Comparison of ENCODE assay signal across 11 cellular contexts in genomic region chr12:1529228-1529861, GRCh38.
DNase-seq lines count a peak whose midpoint lies in the region; ATAC-seq and TF ChIP-seq lines count a peak whose summit lies in the region.
"Had no signal": no experiment of that assay in that cellular context is flagged by ENCODE, and none has a peak within 500 bp of the region (broad histone marks: within the 10 kb centered on the region; RNA-seq: fewer than 3 reads in every experiment).

No MANE protein-coding gene starts in this region.

- peaks cover 2% of the 10 kb centered on the region; the same call in 1 of the 2 replicates for H3K27me3 Mint-ChIP-seq in HFFc6 (ENCODE audit: insufficient read depth)
- H3K27me3 Mint-ChIP-seq in dendritic cell treated with granulocyte-macrophage colony-stimulating factor and Interleukin-4, amounts not matched to agents 40 ng/mL and 50 ng/mL, for 4 days: peaks cover 86% of the 10 kb centered on the region
- H3K27me3 Mint-ChIP-seq in nephron progenitor cell (ENCODE audit: low read depth, poor library complexity): peaks cover 72% of the 10 kb centered on the region

- H3K4me1 ChIP-seq in left lung: peaks cover 0 to 34% of the 10 kb centered on the region in 2 donors

- H3K4me3 Mint-ChIP-seq in HFFc6 (peak overlapping the region; percentile 92), nephron progenitor cell (peak overlapping the region; percentile 91)
- peak overlapping the region; percentile 73 for H3K4me3 Mint-ChIP-seq in dendritic cell treated with granulocyte-macrophage colony-stimulating factor and Interleukin-4, amounts not matched to agents 40 ng/mL and 50 ng/mL, for 4 days

- H3K27ac ChIP-seq in left lung: no peak overlapping the region

- H3K4me1 Mint-ChIP-seq in HFFc6 (ENCODE audit: low read depth) (peaks cover 70% of the 10 kb centered on the region), nephron progenitor cell (peaks cover 45% of the 10 kb centered on the region)
- peaks cover 23% of the 10 kb centered on the region for H3K4me1 Mint-ChIP-seq in dendritic cell treated with granulocyte-macrophage colony-stimulating factor and Interleukin-4, amounts not matched to agents 40 ng/mL and 50 ng/mL, for 4 days (ENCODE audit: low read depth)

- H3K9me3 Mint-ChIP-seq in HFFc6: no peaks in the 10 kb centered on the region
- no peaks in the 10 kb centered on the region for H3K9me3 Mint-ChIP-seq in dendritic cell treated with granulocyte-macrophage colony-stimulating factor and Interleukin-4, amounts not matched to agents 40 ng/mL and 50 ng/mL, for 4 days
- H3K9me3 Mint-ChIP-seq in nephron progenitor cell: no peaks in the 10 kb centered on the region
- H3K9me3 Mint-ChIP-seq: activated naive CD4-positive, alpha-beta T cell treated with anti-CD3 and anti-CD28 coated beads, Interleukin-2, amount 50 U/mL, for 72 hours had no signal

- no peak for ATAC-seq in GM19467 (IDR thresholded peaks at IDR 0.05; ENCODE audit: unreplicated experiment)
- no peak for ATAC-seq in left lung
- no peak for ATAC-seq in GM19328 (IDR thresholded peaks at IDR 0.05; ENCODE audit: unreplicated experiment)
- ATAC-seq: activated naive CD4-positive, alpha-beta T cell treated with anti-CD3 and anti-CD28 coated beads, Interleukin-2, amount 50 U/mL, for 72 hours had no signal

- H3K9me3 ChIP-seq in left lung: no peaks in the 10 kb centered on the region

- TF ChIP-seq CTCF in BJ (IDR thresholded peaks at IDR 0.05; ENCODE audit: insufficient read depth, low read depth, low read length) (no peak), HFFc6 (IDR thresholded peaks at IDR 0.05) (no peak), nephron progenitor cell (IDR thresholded peaks at IDR 0.05) (no peak), left lung (IDR thresholded peaks at IDR 0.05) (no peak)

- DNase-seq in BJ (ENCODE audit: low read depth) (no peak), HFFc6 (no peak), nephron progenitor cell (no peak), left lung (no peak), COR-L47 (lab: John Stamatoyannopoulos, UW) (no peak)
- DNase-seq: midbrain; stimulated activated naive CD4-positive, alpha-beta T cell treated with Interleukin-2 at 50 U/mL for 16 hours had no signal

- H3K36me3 ChIP-seq in BJ (ENCODE audit: control insufficient read depth, insufficient read depth, low read length): peaks cover 1% of the 10 kb centered on the region; the same call in 1 of the 2 replicates
- H3K36me3 ChIP-seq in left lung: no peaks in the 10 kb centered on the region

- H3K27me3 ChIP-seq in BJ (ENCODE audit: control insufficient read depth, insufficient read depth, low read length) (no peaks in the 10 kb centered on the region), left lung (peaks cover 26 to 98% of the 10 kb centered on the region in 2 donors)

- H3K27ac Mint-ChIP-seq in HFFc6 (peak overlapping the region; percentile 97), nephron progenitor cell (no peak overlapping the region)
- H3K27ac Mint-ChIP-seq in dendritic cell treated with granulocyte-macrophage colony-stimulating factor and Interleukin-4, amounts not matched to agents 40 ng/mL and 50 ng/mL, for 4 days: no peak overlapping the region
- H3K27ac Mint-ChIP-seq: activated naive CD4-positive, alpha-beta T cell treated with anti-CD3 and anti-CD28 coated beads, Interleukin-2, amount 50 U/mL, for 72 hours had no signal

- CTCF ChIA-PET in BJ (lab: Yijun Ruan, JAX): interaction anchor here (0.9 to 1.3 kb wide), 3 partner anchors 46 to 412 kb away, joined by 3 read pairs; no protein-coding TSS in a partner anchor

- H3K36me3 Mint-ChIP-seq in HFFc6 (ENCODE audit: low read depth) (peaks cover 34% of the 10 kb centered on the region), nephron progenitor cell (ENCODE audit: low read depth) (peaks cover 7% of the 10 kb centered on the region)
- no peaks in the 10 kb centered on the region for H3K36me3 Mint-ChIP-seq in dendritic cell treated with granulocyte-macrophage colony-stimulating factor and Interleukin-4, amounts not matched to agents 40 ng/mL and 50 ng/mL, for 4 days (ENCODE audit: low read depth)

- peak overlapping the region; percentile 78 for H3K4me3 ChIP-seq in BJ (ENCODE audit: low read depth, low read length)
- H3K4me3 ChIP-seq in left lung: peak overlapping the region in 1 of 2 donors; percentile 32

- intact Hi-C loops in dendritic cell treated with granulocyte-macrophage colony-stimulating factor and Interleukin-4, amounts not matched to agents 40 ng/mL and 50 ng/mL, for 4 days (cut with micrococcal nuclease): no loop called here
- intact Hi-C loops in left lung (cut with DNase I): no loop called here

- POLR2A ChIA-PET in BJ (lab: Charles Lee): no interaction called here
